10 cellular contexts compared by ENCODE assay signal in the genomic region with DNA sequence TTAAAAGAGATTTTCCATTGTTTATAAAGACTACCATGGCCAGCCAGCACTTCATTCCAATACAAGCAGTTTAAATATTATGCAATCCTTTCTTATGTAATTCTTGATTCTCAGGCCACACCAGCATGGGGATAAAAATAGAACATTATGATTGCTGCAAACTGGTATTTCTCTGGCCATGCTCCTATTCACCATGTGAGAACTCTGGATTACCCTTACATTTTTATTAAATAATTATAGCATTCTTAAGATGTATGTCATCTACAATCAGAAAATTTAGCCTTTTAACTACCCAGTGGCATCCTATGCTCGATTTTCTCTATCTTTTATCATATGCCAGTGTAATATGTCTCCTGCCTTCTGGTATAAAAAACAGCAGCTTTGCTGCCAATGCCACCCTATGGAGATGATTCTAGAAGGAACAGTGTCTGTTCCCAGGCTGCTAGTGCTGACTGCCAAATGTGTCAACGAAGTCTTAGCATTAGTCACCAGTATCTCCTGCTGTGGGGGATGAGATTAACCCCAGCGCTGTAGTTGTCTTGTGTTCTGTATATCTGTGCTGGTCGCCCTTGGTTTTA.
DNase-seq lines count a peak whose midpoint lies in the region; ATAC-seq and TF ChIP-seq lines count a peak whose summit lies in the region.
"Had no signal": no experiment of that assay in that cellular context is flagged by ENCODE, and none has a peak within 500 bp of the region (broad histone marks: within the 10 kb centered on the region; RNA-seq: fewer than 3 reads in every experiment).

No MANE protein-coding gene starts in this region.

- H3K4me3 ChIP-seq in HFF-Myc (replicated peaks; ENCODE audit: low read depth, low read length) (no peak overlapping the region), adipocyte (ENCODE audit: low read length) (peak overlapping the region; percentile 39), right atrium auricular region (no peak overlapping the region), skeletal muscle tissue (ENCODE audit: low read length in 3 of 3) (no peak overlapping the region)
- H3K4me3 ChIP-seq: uterus had no signal

- intact Hi-C loops in left colon (cut with DNase I, micrococcal nuclease) = loop anchor here in 1 of 2 donors (10.0 kb wide), 2 partner anchors 393 to 1147 kb away; partner anchors contain the start of gene TENT5A

- H3K4me1 ChIP-seq in adipocyte (ENCODE audit: control insufficient read depth, insufficient read depth, low read length) (peaks cover 47% of the 10 kb centered on the region), right atrium auricular region (peaks cover 0 to 12% of the 10 kb centered on the region in 2 donors), skeletal muscle tissue (ENCODE audit: control insufficient read depth in 3 of 3, insufficient read depth in 3 of 3, low read length in 3 of 3) (peaks cover 2 to 8% (median 3%) of the 10 kb centered on the region in 3 donors)
- H3K4me1 ChIP-seq: uterus had no signal

- H3K27me3 ChIP-seq in adipocyte (replicated peaks; ENCODE audit: control insufficient read depth, insufficient read depth, low read length) (no peaks in the 10 kb centered on the region), right atrium auricular region (no peaks in the 10 kb centered on the region), skeletal muscle tissue (ENCODE audit: control insufficient read depth in 3 of 3, insufficient read depth in 3 of 3, low read length in 3 of 3) (no peaks in the 10 kb centered on the region)
- H3K27me3 ChIP-seq: uterus had no signal

- H3K36me3 ChIP-seq in adipocyte (ENCODE audit: control insufficient read depth, insufficient read depth, low read length, severe bottlenecking) (no peaks in the 10 kb centered on the region), right atrium auricular region (no peaks in the 10 kb centered on the region), skeletal muscle tissue (ENCODE audit: control insufficient read depth in 3 of 3, insufficient read depth in 3 of 3, low read length in 3 of 3) (no peaks in the 10 kb centered on the region)
- H3K36me3 ChIP-seq: uterus had no signal

- H3K9me3 ChIP-seq in adipocyte (ENCODE audit: control insufficient read depth, low read length) = no peaks in the 10 kb centered on the region
- H3K9me3 ChIP-seq in right atrium auricular region = no peaks in the 10 kb centered on the region
- no peaks in the 10 kb centered on the region for H3K9me3 ChIP-seq in skeletal muscle tissue (ENCODE audit: control insufficient read depth in 3 of 3, low read length in 3 of 3)
- H3K9me3 ChIP-seq: uterus had no signal

- DNase-seq in HFF-Myc (ENCODE audit: extremely low read depth, low read depth) = peak; percentile 20
- DNase-seq in adipocyte (ENCODE audit: low read depth) = peak; percentile 81
- DNase-seq in right atrium auricular region (ENCODE audit: low spot score) = no peak
- DNase-seq in left colon = no peak
- DNase-seq in NCI-H526 (lab: John Stamatoyannopoulos, UW) = no peak
- DNase-seq in NCI-H2107 treated with DMSO at 0.1 percent for 48 hours (lab: John Stamatoyannopoulos, UW; ENCODE audit: unreplicated experiment) = no peak
- DNase-seq: activated CD8-positive, alpha-beta memory T cell treated with anti-CD3 and anti-CD28 coated beads, Interleukin-2, amount 10 ng/mL, durations not matched to agents 7 days and 5 days; uterus had no signal

- ATAC-seq in HG03460 (IDR thresholded peaks at IDR 0.05; ENCODE audit: unreplicated experiment) = no peak
- no peak for ATAC-seq in left colon
- ATAC-seq: activated CD8-positive, alpha-beta memory T cell treated with anti-CD3 and anti-CD28 coated beads, Interleukin-2, amount 10 ng/mL, durations not matched to agents 7 days and 5 days had no signal

- H3K27ac ChIP-seq in right atrium auricular region (peak overlapping the region; percentile 20 to 55), skeletal muscle tissue (ENCODE audit: low read depth, low read length) (peak overlapping the region; percentile 48)
- H3K27ac ChIP-seq: uterus had no signal

- TF ChIP-seq CTCF in HFF-Myc (IDR thresholded peaks at IDR 0.05; ENCODE audit: low read depth, low read length, missing control alignments) (no peak), right atrium auricular region (IDR thresholded peaks at IDR 0.05) (no peak)

- H3K9ac ChIP-seq in adipocyte (ENCODE audit: low read length) = peak overlapping the region; percentile 42
- no peak overlapping the region for H3K9ac ChIP-seq in skeletal muscle tissue (ENCODE audit: low read depth in 1 of 3, low read length in 3 of 3)

Comparison
In these comparisons a context has a peak if more than half of its experiments do, and no peak if none do; other contexts are left out.
1. DNase-seq: peak in HFF-Myc (single experiment) and adipocyte (single experiment); none in right atrium auricular region (single experiment), left colon (0 of 2), NCI-H526 (0 of 2) and NCI-H2107 treated with DMSO at 0.1 percent for 48 hours (single experiment).